ENCODE assay signal across 18 cellular contexts in the genomic region with DNA sequence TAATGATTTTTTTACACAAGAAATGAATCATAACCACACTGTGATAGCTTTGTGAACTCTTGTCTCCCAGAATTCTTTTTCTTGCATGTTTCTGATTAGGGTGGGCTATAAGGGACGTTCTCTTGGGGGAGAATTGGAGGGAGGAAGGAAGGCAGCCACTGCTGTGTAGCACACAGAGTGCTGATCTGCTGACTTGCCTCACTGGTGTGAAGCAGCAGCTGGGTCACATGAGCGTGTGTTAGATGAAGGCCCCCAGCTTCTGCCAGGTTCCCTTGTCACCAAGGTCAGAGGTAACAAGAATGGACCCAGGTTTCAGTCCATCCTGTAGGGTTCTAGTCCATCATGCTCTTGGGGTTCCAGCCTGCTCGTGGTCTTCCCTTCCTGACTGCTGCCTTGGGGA.
DNase-seq lines count a peak whose midpoint lies in the region; ATAC-seq, FAIRE-seq and TF ChIP-seq lines count a peak whose summit lies in the region.
"Had no signal": no experiment of that assay in that cellular context is flagged by ENCODE, and none has a peak within 500 bp of the region (broad histone marks: within the 10 kb centered on the region; RNA-seq: fewer than 3 reads in every experiment).

No MANE protein-coding gene starts in this region.

- no peak for TF ChIP-seq RAD21 in HepG2 (CRISPR knock-in tag; IDR thresholded peaks at IDR 0.05)

- H3K4me2 ChIP-seq in HepG2 (ENCODE audit: low read depth, low read length), result no peak overlapping the region

- in situ Hi-C loops in HepG2 (cut with HindIII; ENCODE audit: extremely low pct_ligation_motif_present, low pct_unique_long_range_greater_than_20kb), result no loop called here

- H3K9ac ChIP-seq in HepG2 (ENCODE audit: insufficient read depth, low read depth, low read length), result no peak overlapping the region

- H3K27me3 ChIP-seq in HepG2 (ENCODE audit: control insufficient read depth in 1 of 2, insufficient read depth in 2 of 2, low read length in 2 of 2) (peaks cover 6 to 51% of the 10 kb centered on the region in 2 experiments), right lobe of liver (no peaks in the 10 kb centered on the region), sigmoid colon (no peaks in the 10 kb centered on the region)

- H3K9me3 ChIP-seq in HepG2 (ENCODE audit: low read length) (peaks cover 3% of the 10 kb centered on the region; the same call in 1 of the 2 replicates), right lobe of liver (no peaks in the 10 kb centered on the region), sigmoid colon (no peaks in the 10 kb centered on the region)

- POLR2A ChIA-PET in HepG2 (lab: Yijun Ruan, JAX), result no interaction called here

- H3K4me1 ChIP-seq in HepG2 (ENCODE audit: insufficient read depth, low read length) (peaks cover 34% of the 10 kb centered on the region), right lobe of liver (no peaks in the 10 kb centered on the region), sigmoid colon (peaks cover 0 to 8% (median 6%) of the 10 kb centered on the region in 4 donors)

- TF ChIP-seq EP300 in HepG2 (IDR thresholded peaks at IDR 0.05; ENCODE audit: low read depth in 2 of 2, low read length in 2 of 2) (no peak), HepG2 (CRISPR knock-in tag; IDR thresholded peaks at IDR 0.05; ENCODE audit: borderline replicate concordance) (no peak), sigmoid colon (IDR thresholded peaks at IDR 0.05) (no peak)

- intact Hi-C loops in HepG2 (cut with micrococcal nuclease; ENCODE audit: unreplicated experiment), result no loop called here
- intact Hi-C loops in right lobe of liver (cut with DNase I), result no loop called here
- intact Hi-C loops in sigmoid colon (cut with DNase I), result no loop called here

- ATAC-seq in HepG2 (no peak), right lobe of liver (no peak), GM21447 (IDR thresholded peaks at IDR 0.05; ENCODE audit: unreplicated experiment) (no peak), GM21515 (IDR thresholded peaks at IDR 0.05; ENCODE audit: unreplicated experiment) (no peak)
- ATAC-seq: GM12878 had no signal

- no peak overlapping the region for H3K4me3 ChIP-seq in HepG2 (replicated peaks in 1 of 3; ENCODE audit: insufficient read depth in 1 of 3, low read depth in 2 of 3, low read length in 3 of 3)
- no peak overlapping the region for H3K4me3 ChIP-seq in right lobe of liver
- no peak overlapping the region for H3K4me3 ChIP-seq in sigmoid colon
- H3K4me3 ChIP-seq: GM12878 had no signal

- no peaks in the 10 kb centered on the region for H4K20me1 ChIP-seq in HepG2 (ENCODE audit: insufficient read depth, low read length)

- FAIRE-seq in HepG2 (lab: Jason Lieb, UNC), result no peak
- FAIRE-seq: A204.1, GM12878, GM18507, HTR-8/SVneo had no signal

- TF ChIP-seq CTCF in HepG2 (CRISPR knock-in tag; IDR thresholded peaks at IDR 0.05) (no peak), right lobe of liver (IDR thresholded peaks at IDR 0.05) (no peak), sigmoid colon (IDR thresholded peaks at IDR 0.05) (no peak)

- TF ChIP-seq POLR2A in HepG2 (IDR thresholded peaks at IDR 0.05; ENCODE audit: insufficient read depth in 1 of 2, low read depth in 2 of 2, low read length in 2 of 2) (no peak), right lobe of liver (IDR thresholded peaks at IDR 0.05) (no peak), sigmoid colon (IDR thresholded peaks at IDR 0.05) (no peak)

- no peaks in the 10 kb centered on the region for H3K79me2 ChIP-seq in HepG2 (ENCODE audit: insufficient read depth, low read length)

- H3K27ac ChIP-seq in HepG2 (ENCODE audit: extremely low read length, insufficient read depth, low read length) (no peak overlapping the region), right lobe of liver (no peak overlapping the region), sigmoid colon (no peak overlapping the region)

- no TSS peak for BruUV-seq in HepG2 (replicated peaks; lab: Mats Ljungman, UMichigan)

- no peak overlapping the region for H2AFZ ChIP-seq in HepG2 (ENCODE audit: low read length)

- no peaks in the 10 kb centered on the region for H3K36me3 ChIP-seq in HepG2 (replicated peaks in 1 of 2; ENCODE audit: control insufficient read depth in 1 of 2, insufficient read depth in 2 of 2, low read length in 2 of 2)
- no peaks in the 10 kb centered on the region for H3K36me3 ChIP-seq in right lobe of liver
- H3K36me3 ChIP-seq in sigmoid colon, result no peaks in the 10 kb centered on the region

- DNase-seq in HepG2 (ENCODE audit: low spot score), result no peak
- no peak for DNase-seq in right lobe of liver
- peak; percentile 22 for DNase-seq in islet precursor cell
- DNase-seq in sigmoid colon, result peak; percentile 8
- no peak for DNase-seq in NOMO-1 treated with dmso at 0.1 percent for 144 hours (lab: John Stamatoyannopoulos, UW; ENCODE audit: unreplicated experiment)
- DNase-seq: C1 segment of cervical spinal cord; Calu3; CD4-positive, alpha-beta T cell; DMS 273 treated with DMSO at 0.1 percent for 48 hours; GOT3; HCEC 1CT; HFFc6 had no signal

- 21% methylated on average over 3 of the region's 3 CpGs for WGBS in HepG2 (ENCODE audit: low lambda C conversion rate)
- 41% methylated on average over 2 of the region's 3 CpGs for WGBS in right lobe of liver (ENCODE audit: insufficient coverage, low coverage, low lambda C conversion rate, missing lambda C conversion rate)
- WGBS in sigmoid colon, 2 donors, result 84 to 86% methylated on average over 3 of the region's 3 CpGs

- CTCF ChIA-PET in HepG2 (lab: Yijun Ruan, JAX; ENCODE audit: low intra/inter-chr PET ratio, low total read pairs), result no interaction called here

TF ChIP-seq in HepG2, 621 proteins besides CTCF, POLR2A, EP300 and RAD21:
- TF ChIP-seq ZNF343 (CRISPR knock-in tag; IDR thresholded peaks at IDR 0.05) (peak; percentile 97), ZSCAN20 (CRISPR knock-in tag; IDR thresholded peaks at IDR 0.05; ENCODE audit: borderline replicate concordance) (no peak), ZNF160 (CRISPR knock-in tag; IDR thresholded peaks at IDR 0.05) (no peak)
- TF ChIP-seq, protein P1, sequence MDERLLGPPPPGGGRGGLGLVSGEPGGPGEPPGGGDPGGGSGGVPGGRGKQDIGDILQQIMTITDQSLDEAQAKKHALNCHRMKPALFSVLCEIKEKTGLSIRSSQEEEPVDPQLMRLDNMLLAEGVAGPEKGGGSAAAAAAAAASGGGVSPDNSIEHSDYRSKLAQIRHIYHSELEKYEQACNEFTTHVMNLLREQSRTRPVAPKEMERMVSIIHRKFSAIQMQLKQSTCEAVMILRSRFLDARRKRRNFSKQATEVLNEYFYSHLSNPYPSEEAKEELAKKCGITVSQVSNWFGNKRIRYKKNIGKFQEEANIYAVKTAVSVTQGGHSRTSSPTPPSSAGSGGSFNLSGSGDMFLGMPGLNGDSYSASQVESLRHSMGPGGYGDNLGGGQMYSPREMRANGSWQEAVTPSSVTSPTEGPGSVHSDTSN (CRISPR knock-in tag; IDR thresholded peaks at IDR 0.05), result no peak

Comparison
In these comparisons a context has a peak if more than half of its experiments do, and no peak if none do; other contexts are left out.
1. DNase-seq: peak in islet precursor cell (single experiment) and sigmoid colon (single experiment); none in HepG2 (single experiment), right lobe of liver (0 of 3) and NOMO-1 treated with dmso at 0.1 percent for 144 hours (single experiment).